In genomic region chr6:111794716-111795452, GRCh38 we compare ENCODE assay signal across 12 cellular contexts.
DNase-seq lines count a peak whose midpoint lies in the region; ATAC-seq and TF ChIP-seq lines count a peak whose summit lies in the region.
"Had no signal": no experiment of that assay in that cellular context is flagged by ENCODE, and none has a peak within 500 bp of the region (broad histone marks: within the 10 kb centered on the region; RNA-seq: fewer than 3 reads in every experiment).

No MANE protein-coding gene starts in this region.

- DNase-seq in SK-N-DZ (ENCODE audit: low spot score) (peak; percentile 63), endothelial cell (ENCODE audit: low spot score) (no peak), NCI-H510A treated with DMSO at 0.1 percent for 48 hours (lab: John Stamatoyannopoulos, UW) (no peak), MG63 (no peak), trophoblast cell (no peak), GM03348 (ENCODE audit: low spot score) (no peak)
- DNase-seq: activated gamma-delta T cell; MV-4-11; Right ventricle myocardium superior; stimulated activated CD4-positive, alpha-beta T cell treated with anti-CD3 and anti-CD28 coated beads, Interleukin-4, amount 100 ng/mL, for 4 hours had no signal

- no peak overlapping the region for H3K9ac ChIP-seq in BLaER1
- H3K9ac ChIP-seq in trophoblast cell (ENCODE audit: low read length), result no peak overlapping the region

- H4K20me1 ChIP-seq in BLaER1, result peaks cover 36% of the 10 kb centered on the region; the same call in 1 of the 2 replicates

- H4K8ac ChIP-seq in trophoblast cell (ENCODE audit: low read depth, low read length), result no peak overlapping the region

- H3K36me3 ChIP-seq in BLaER1 (peaks cover 23% of the 10 kb centered on the region), MG63 (no peaks in the 10 kb centered on the region; the same call in 1 of the 2 replicates), trophoblast cell (ENCODE audit: control insufficient read depth in 1 of 2, insufficient read depth in 2 of 2, low read length in 2 of 2) (no peaks in the 10 kb centered on the region)

- H3K4me2 ChIP-seq in BLaER1 (peak overlapping the region; percentile 52; the same call in 1 of the 2 replicates), trophoblast cell (ENCODE audit: low read length) (no peak overlapping the region)

- ATAC-seq in GM19351 (IDR thresholded peaks at IDR 0.05; ENCODE audit: unreplicated experiment), result peak; percentile 63

- H3K27ac Mint-ChIP-seq in endothelial cell (ENCODE audit: unreplicated experiment), result peak overlapping the region; percentile 7

- H4K91ac ChIP-seq in trophoblast cell (ENCODE audit: low read depth, low read length), result no peak overlapping the region

- no peaks in the 10 kb centered on the region for H3K9me3 Mint-ChIP-seq in endothelial cell (ENCODE audit: unreplicated experiment)

- peaks cover 7% of the 10 kb centered on the region for H3K27me3 Mint-ChIP-seq in endothelial cell (ENCODE audit: unreplicated experiment)

- H2BK12ac ChIP-seq in trophoblast cell (ENCODE audit: low read length), result no peak overlapping the region

- no peak overlapping the region for H3K18ac ChIP-seq in trophoblast cell (ENCODE audit: low read length)

- peaks cover 49% of the 10 kb centered on the region for H3K4me1 Mint-ChIP-seq in endothelial cell (ENCODE audit: unreplicated experiment)

- no peak for TF ChIP-seq CTCF in endothelial cell (IDR thresholded peaks at IDR 0.05; ENCODE audit: unreplicated experiment)

- H2BK120ac ChIP-seq in trophoblast cell (ENCODE audit: insufficient read depth, low read length, poor library complexity), result no peak overlapping the region

- H3K4me3 ChIP-seq in BLaER1 (no peak overlapping the region), MG63 (no peak overlapping the region), trophoblast cell (ENCODE audit: low read depth, low read length) (no peak overlapping the region)

- no peak overlapping the region for H2AFZ ChIP-seq in trophoblast cell (ENCODE audit: insufficient read depth, low read length, poor library complexity)

- no peak overlapping the region for H3K14ac ChIP-seq in trophoblast cell (ENCODE audit: low read length)

- no peaks in the 10 kb centered on the region for H3K27me3 ChIP-seq in BLaER1
- H3K27me3 ChIP-seq in MG63, result no peaks in the 10 kb centered on the region
- H3K27me3 ChIP-seq in trophoblast cell (ENCODE audit: insufficient read depth, low read length), result no peaks in the 10 kb centered on the region

- no peak overlapping the region for H4K12ac ChIP-seq in trophoblast cell (ENCODE audit: low read depth, low read length)

- no peaks in the 10 kb centered on the region for H3K79me2 ChIP-seq in trophoblast cell (ENCODE audit: control insufficient read depth, insufficient read depth, low read length, poor library complexity)

- H3K9me3 ChIP-seq in BLaER1 (no peaks in the 10 kb centered on the region), MG63 (no peaks in the 10 kb centered on the region), trophoblast cell (ENCODE audit: insufficient read depth, low read depth, low read length) (no peaks in the 10 kb centered on the region)

- no peak overlapping the region for H2BK5ac ChIP-seq in trophoblast cell (ENCODE audit: low read depth, low read length, poor library complexity)

- H3K36me3 Mint-ChIP-seq in endothelial cell (ENCODE audit: low read depth, unreplicated experiment), result peaks cover 9% of the 10 kb centered on the region

- H2AK5ac ChIP-seq in trophoblast cell (ENCODE audit: low read length), result no peak overlapping the region

- H3K27ac ChIP-seq in BLaER1, result no peak overlapping the region
- H3K27ac ChIP-seq in trophoblast cell (ENCODE audit: low read depth, low read length), result no peak overlapping the region

- H3K4me1 ChIP-seq in BLaER1 (peaks cover 19% of the 10 kb centered on the region), trophoblast cell (ENCODE audit: control insufficient read depth in 1 of 2, insufficient read depth in 2 of 2, low read length in 2 of 2) (peaks cover 0 to 4% of the 10 kb centered on the region in 2 experiments)

- no peak overlapping the region for H3K4ac ChIP-seq in trophoblast cell (ENCODE audit: low read depth, low read length)

- no peaks in the 10 kb centered on the region for H3K79me1 ChIP-seq in trophoblast cell (ENCODE audit: low read length)

- H3K23ac ChIP-seq in trophoblast cell (ENCODE audit: low read length), result no peak overlapping the region

- WGBS in trophoblast cell (ENCODE audit: extremely low coverage, insufficient coverage, insufficient read length), result no CpG with 5 or more reads among the region's 6 CpGs

- no peak overlapping the region for H3K4me3 Mint-ChIP-seq in endothelial cell (ENCODE audit: unreplicated experiment)
